Comparison of ENCODE assay signal across 9 cellular contexts in the genomic region with DNA sequence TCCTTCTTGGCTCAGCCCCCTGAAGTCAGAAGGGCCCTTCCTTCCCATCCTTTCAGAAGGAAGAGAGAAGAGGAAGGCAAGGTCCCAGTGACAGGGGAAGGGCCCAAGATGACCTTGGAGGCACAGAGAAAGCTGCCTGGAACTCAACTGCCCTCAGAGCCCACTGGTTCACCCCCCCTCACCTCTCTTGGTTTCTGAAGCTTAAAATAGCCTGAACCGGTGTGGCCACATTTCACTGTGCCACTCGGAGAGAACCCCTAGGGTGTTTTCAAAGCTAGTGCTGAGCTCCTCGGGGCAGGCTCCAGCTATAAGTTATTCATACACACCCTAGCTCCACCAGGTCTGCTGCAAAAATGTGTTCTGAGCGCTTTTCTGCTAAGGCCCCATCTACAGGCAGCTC.
DNase-seq lines count a peak whose midpoint lies in the region; ATAC-seq and TF ChIP-seq lines count a peak whose summit lies in the region.
"Had no signal": no experiment of that assay in that cellular context is flagged by ENCODE, and none has a peak within 500 bp of the region (broad histone marks: within the 10 kb centered on the region; RNA-seq: fewer than 3 reads in every experiment).

No MANE protein-coding gene starts in this region.

- H3K4me3 Mint-ChIP-seq in T-helper 2 cell treated with Interferon-gamma antibody and Interleukin-4, amounts not matched to agents 5 μg/mL and 100 μg/mL, for 36 hours: no peak overlapping the region

- in situ Hi-C loops in GM18951 (cut with MboI; ENCODE audit: low sequenced_read_pairs, unreplicated experiment): no loop called here

- no peak overlapping the region for H3K27ac Mint-ChIP-seq in T-helper 2 cell treated with Interferon-gamma antibody and Interleukin-4, amounts not matched to agents 5 μg/mL and 100 μg/mL, for 36 hours

- DNase-seq in MM.1S (peak; percentile 92), NCI-H446 treated with DMSO at 0.1 percent for 48 hours (lab: John Stamatoyannopoulos, UW) (no peak), SHP77 treated with DMSO at 0.1 percent for 48 hours (lab: John Stamatoyannopoulos, UW) (no peak), colonic mucosa (no peak)
- no peak for DNase-seq in T-helper 2 cell treated with Interferon-gamma antibody and Interleukin-4, amounts not matched to agents 5 μg/mL and 100 μg/mL, for 36 hours (ENCODE audit: low spot score)
- DNase-seq: NK-92 treated with Interleukin-12 subunit alpha and Interleukin-12 subunit beta, amount 100 ng/mL, for 24 hours had no signal

- ATAC-seq in HG02588 (IDR thresholded peaks at IDR 0.05; ENCODE audit: unreplicated experiment): peak; percentile 85

- H3K79me2 ChIP-seq in MM.1S (ENCODE audit: low read length): no peaks in the 10 kb centered on the region

- H3K4me1 ChIP-seq in MM.1S (ENCODE audit: low read length): peaks cover 32% of the 10 kb centered on the region
- no peaks in the 10 kb centered on the region for H3K4me1 ChIP-seq in mucosa of stomach (ENCODE audit: control insufficient read depth, insufficient read depth, low read length)
- H3K4me1 ChIP-seq in colonic mucosa: no peaks in the 10 kb centered on the region

- intact Hi-C loops in colonic mucosa (cut with DNase I): no loop called here

- H2AFZ ChIP-seq in MM.1S (ENCODE audit: low read length): peak overlapping the region; percentile 76

- H3F3A ChIP-seq in MM.1S (ENCODE audit: insufficient read depth, low read length): peaks cover 23% of the 10 kb centered on the region

- H3K27ac ChIP-seq in MM.1S (ENCODE audit: low read length) (peak overlapping the region; percentile 90), colonic mucosa (no peak overlapping the region)

- H3K27me3 ChIP-seq in MM.1S (replicated peaks; ENCODE audit: insufficient read depth, low read length): no peaks in the 10 kb centered on the region; the same call in 1 of the 2 replicates
- H3K27me3 ChIP-seq in mucosa of stomach (ENCODE audit: control insufficient read depth, insufficient read depth, low read length): no peaks in the 10 kb centered on the region
- H3K27me3 ChIP-seq in colonic mucosa: no peaks in the 10 kb centered on the region

- no peaks in the 10 kb centered on the region for H3K9me3 ChIP-seq in MM.1S (replicated peaks; ENCODE audit: insufficient read depth, low read length)
- no peaks in the 10 kb centered on the region for H3K9me3 ChIP-seq in mucosa of stomach (ENCODE audit: control insufficient read depth, low read length)
- H3K9me3 ChIP-seq in colonic mucosa: no peaks in the 10 kb centered on the region

- H3K36me3 Mint-ChIP-seq in T-helper 2 cell treated with Interferon-gamma antibody and Interleukin-4, amounts not matched to agents 5 μg/mL and 100 μg/mL, for 36 hours (ENCODE audit: low read depth): peaks cover 3% of the 10 kb centered on the region

- peak overlapping the region; percentile 33 for H3K4me3 ChIP-seq in MM.1S (ENCODE audit: low read length)
- H3K4me3 ChIP-seq in mucosa of stomach (ENCODE audit: low read length): no peak overlapping the region
- H3K4me3 ChIP-seq in colonic mucosa: no peak overlapping the region

- H3K9me2 ChIP-seq in MM.1S (replicated peaks; ENCODE audit: insufficient read depth, low read length): no peaks in the 10 kb centered on the region

- H3K27me3 Mint-ChIP-seq in T-helper 2 cell treated with Interferon-gamma antibody and Interleukin-4, amounts not matched to agents 5 μg/mL and 100 μg/mL, for 36 hours (ENCODE audit: low read depth): peaks cover 49% of the 10 kb centered on the region

- TF ChIP-seq POLR2A in GM18951 (IDR thresholded peaks at IDR 0.05; ENCODE audit: extremely low read depth, insufficient read depth, insufficient read length): peak; percentile 3

- TF ChIP-seq CTCF in MM.1S (IDR thresholded peaks at IDR 0.05; ENCODE audit: low read length) (no peak), colonic mucosa (IDR thresholded peaks at IDR 0.05) (no peak)

- peaks cover 9% of the 10 kb centered on the region for H3K9me3 Mint-ChIP-seq in T-helper 2 cell treated with Interferon-gamma antibody and Interleukin-4, amounts not matched to agents 5 μg/mL and 100 μg/mL, for 36 hours

- H3K4me2 ChIP-seq in MM.1S (ENCODE audit: low read depth, low read length): peak overlapping the region; percentile 91

- H3K36me3 ChIP-seq in MM.1S (replicated peaks; ENCODE audit: insufficient read depth, low read length) (no peaks in the 10 kb centered on the region), mucosa of stomach (ENCODE audit: control insufficient read depth, insufficient read depth, low read length) (no peaks in the 10 kb centered on the region), colonic mucosa (no peaks in the 10 kb centered on the region)

- H3K9ac ChIP-seq in MM.1S (ENCODE audit: low read length) (peak overlapping the region; percentile 42), mucosa of stomach (ENCODE audit: low read length) (peak overlapping the region; percentile 10), colonic mucosa (ENCODE audit: low read depth in 2 of 2, low read length in 2 of 2) (no peak overlapping the region)

- no peaks in the 10 kb centered on the region for H4K20me1 ChIP-seq in MM.1S (ENCODE audit: insufficient read depth, low read length)

- peaks cover 9% of the 10 kb centered on the region for H3K4me1 Mint-ChIP-seq in T-helper 2 cell treated with Interferon-gamma antibody and Interleukin-4, amounts not matched to agents 5 μg/mL and 100 μg/mL, for 36 hours (ENCODE audit: low read depth)

Comparison
In these comparisons a context has a peak if more than half of its experiments do, and no peak if none do; other contexts are left out.
1. H3K9ac ChIP-seq: peak in MM.1S (single experiment) and mucosa of stomach (single experiment); none in colonic mucosa (0 of 2).